ENCODE assay signal across 1 cellular context in the genomic region with DNA sequence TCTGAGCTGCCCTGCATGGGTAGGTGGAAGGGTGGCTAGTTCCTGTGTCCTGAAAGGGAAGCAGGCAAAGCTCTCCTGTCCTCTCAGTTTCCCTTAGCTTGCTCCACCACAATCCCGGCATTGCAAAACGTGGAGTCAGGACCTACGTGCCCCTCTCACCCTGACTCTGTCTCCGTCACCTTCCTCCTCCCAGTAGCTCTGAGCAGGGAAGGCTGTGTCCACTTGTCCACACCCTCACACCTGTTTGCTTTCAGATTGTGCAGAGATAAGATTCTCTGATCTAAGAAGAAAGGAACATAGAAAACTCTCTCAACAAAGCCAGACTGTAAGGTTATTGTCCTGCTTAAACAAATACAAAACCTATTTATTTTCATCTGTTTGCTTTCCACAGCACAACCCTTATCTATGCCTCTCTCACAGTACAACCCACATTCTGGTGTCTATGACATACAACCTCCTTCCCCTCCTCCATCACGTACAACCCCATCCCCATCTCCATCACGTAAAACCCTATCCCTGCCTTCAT.
TF ChIP-seq lines count a peak whose summit lies in the region.

No MANE protein-coding gene starts in this region.

TF ChIP-seq in HepG2, 621 proteins besides CTCF, POLR2A, EP300 and RAD21 (continues in another document):
- TF ChIP-seq NFYB (CRISPR knock-in tag; IDR thresholded peaks at IDR 0.05) (no peak), LCORL (IDR thresholded peaks at IDR 0.05) (no peak), LCORL (CRISPR knock-in tag; IDR thresholded peaks at IDR 0.05) (peak; percentile 68), GPN1 (CRISPR knock-in tag; IDR thresholded peaks at IDR 0.05; ENCODE audit: borderline replicate concordance) (no peak), NFRKB (IDR thresholded peaks at IDR 0.05) (no peak), RFXAP (CRISPR knock-in tag; IDR thresholded peaks at IDR 0.05; ENCODE audit: borderline replicate concordance) (no peak), PCBP1 (IDR thresholded peaks at IDR 0.05; ENCODE audit: borderline replicate concordance, low read depth, low read length) (no peak), EHMT2 (IDR thresholded peaks at IDR 0.05; ENCODE audit: borderline replicate concordance, low read depth, low read length) (0 out of 2 replicates have a peak, but pooled peaks have one; percentile 17), CREM (IDR thresholded peaks at IDR 0.05) (peak; percentile 94), CREM (CRISPR knock-in tag; IDR thresholded peaks at IDR 0.05) (no peak), RXRB (CRISPR knock-in tag; IDR thresholded peaks at IDR 0.05; ENCODE audit: borderline replicate concordance) (peak; percentile 97), ETV6 (CRISPR knock-in tag; conservative IDR thresholded peaks at IDR 0.05) (no peak), REL (CRISPR knock-in tag; conservative IDR thresholded peaks at IDR 0.05) (no peak), CBX2 (IDR thresholded peaks at IDR 0.05; ENCODE audit: low read depth, low read length) (no peak), CBX2 (CRISPR knock-in tag; IDR thresholded peaks at IDR 0.05; ENCODE audit: low read depth) (no peak), ZNF232 (CRISPR knock-in tag; IDR thresholded peaks at IDR 0.05; ENCODE audit: borderline replicate concordance) (no peak; the same call in 1 of the 2 replicates), BRCA1 (CRISPR knock-in tag; IDR thresholded peaks at IDR 0.05) (no peak), GLI4 (CRISPR knock-in tag; IDR thresholded peaks at IDR 0.05; ENCODE audit: borderline replicate concordance) (no peak), ZFP36L2 (CRISPR knock-in tag; IDR thresholded peaks at IDR 0.05) (no peak), MATR3 (CRISPR knock-in tag; IDR thresholded peaks at IDR 0.05) (no peak), RFX3 (CRISPR knock-in tag; IDR thresholded peaks at IDR 0.05) (no peak), ZNF652 (CRISPR knock-in tag; IDR thresholded peaks at IDR 0.05; ENCODE audit: borderline replicate concordance, low read depth) (no peak; the same call in 1 of the 2 replicates), NPAS2 (CRISPR knock-in tag; IDR thresholded peaks at IDR 0.05; ENCODE audit: borderline replicate concordance) (no peak), BCL6 (CRISPR knock-in tag; IDR thresholded peaks at IDR 0.05) (peak; percentile 97), ZNF260 (CRISPR knock-in tag; IDR thresholded peaks at IDR 0.05; ENCODE audit: borderline replicate concordance, low read depth) (no peak), SP4 (CRISPR knock-in tag; IDR thresholded peaks at IDR 0.05) (peak; percentile 47; the same call in 1 of the 2 replicates), ZSCAN25 (CRISPR knock-in tag; IDR thresholded peaks at IDR 0.05) (no peak), MED13 (CRISPR knock-in tag; IDR thresholded peaks at IDR 0.05) (no peak), ZSCAN30 (CRISPR knock-in tag; IDR thresholded peaks at IDR 0.05) (no peak), ATM (IDR thresholded peaks at IDR 0.05; ENCODE audit: borderline replicate concordance) (no peak)
- TF ChIP-seq, protein P1, sequence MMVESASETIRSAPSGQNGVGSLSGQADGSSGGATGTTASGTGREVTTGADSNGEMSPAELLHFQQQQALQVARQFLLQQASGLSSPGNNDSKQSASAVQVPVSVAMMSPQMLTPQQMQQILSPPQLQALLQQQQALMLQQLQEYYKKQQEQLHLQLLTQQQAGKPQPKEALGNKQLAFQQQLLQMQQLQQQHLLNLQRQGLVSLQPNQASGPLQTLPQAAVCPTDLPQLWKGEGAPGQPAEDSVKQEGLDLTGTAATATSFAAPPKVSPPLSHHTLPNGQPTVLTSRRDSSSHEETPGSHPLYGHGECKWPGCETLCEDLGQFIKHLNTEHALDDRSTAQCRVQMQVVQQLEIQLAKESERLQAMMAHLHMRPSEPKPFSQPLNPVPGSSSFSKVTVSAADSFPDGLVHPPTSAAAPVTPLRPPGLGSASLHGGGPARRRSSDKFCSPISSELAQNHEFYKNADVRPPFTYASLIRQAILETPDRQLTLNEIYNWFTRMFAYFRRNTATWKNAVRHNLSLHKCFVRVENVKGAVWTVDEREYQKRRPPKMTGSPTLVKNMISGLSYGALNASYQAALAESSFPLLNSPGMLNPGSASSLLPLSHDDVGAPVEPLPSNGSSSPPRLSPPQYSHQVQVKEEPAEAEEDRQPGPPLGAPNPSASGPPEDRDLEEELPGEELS (CRISPR knock-in tag; IDR thresholded peaks at IDR 0.05) = peak; percentile 95
- TF ChIP-seq, protein P2, sequence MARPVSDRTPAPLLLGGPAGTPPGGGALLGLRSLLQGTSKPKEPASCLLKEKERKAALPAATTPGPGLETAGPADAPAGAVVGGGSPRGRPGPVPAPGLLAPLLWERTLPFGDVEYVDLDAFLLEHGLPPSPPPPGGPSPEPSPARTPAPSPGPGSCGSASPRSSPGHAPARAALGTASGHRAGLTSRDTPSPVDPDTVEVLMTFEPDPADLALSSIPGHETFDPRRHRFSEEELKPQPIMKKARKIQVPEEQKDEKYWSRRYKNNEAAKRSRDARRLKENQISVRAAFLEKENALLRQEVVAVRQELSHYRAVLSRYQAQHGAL (CRISPR knock-in tag; IDR thresholded peaks at IDR 0.05; ENCODE audit: not compliant biosample characterization) = no peak
- TF ChIP-seq, protein P3, sequence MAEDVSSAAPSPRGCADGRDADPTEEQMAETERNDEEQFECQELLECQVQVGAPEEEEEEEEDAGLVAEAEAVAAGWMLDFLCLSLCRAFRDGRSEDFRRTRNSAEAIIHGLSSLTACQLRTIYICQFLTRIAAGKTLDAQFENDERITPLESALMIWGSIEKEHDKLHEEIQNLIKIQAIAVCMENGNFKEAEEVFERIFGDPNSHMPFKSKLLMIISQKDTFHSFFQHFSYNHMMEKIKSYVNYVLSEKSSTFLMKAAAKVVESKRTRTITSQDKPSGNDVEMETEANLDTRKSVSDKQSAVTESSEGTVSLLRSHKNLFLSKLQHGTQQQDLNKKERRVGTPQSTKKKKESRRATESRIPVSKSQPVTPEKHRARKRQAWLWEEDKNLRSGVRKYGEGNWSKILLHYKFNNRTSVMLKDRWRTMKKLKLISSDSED (CRISPR knock-in tag; IDR thresholded peaks at IDR 0.05) = no peak
- TF ChIP-seq, protein P4, sequence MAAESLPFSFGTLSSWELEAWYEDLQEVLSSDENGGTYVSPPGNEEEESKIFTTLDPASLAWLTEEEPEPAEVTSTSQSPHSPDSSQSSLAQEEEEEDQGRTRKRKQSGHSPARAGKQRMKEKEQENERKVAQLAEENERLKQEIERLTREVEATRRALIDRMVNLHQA (CRISPR knock-in tag; IDR thresholded peaks at IDR 0.05) = no peak
- TF ChIP-seq, protein P5, sequence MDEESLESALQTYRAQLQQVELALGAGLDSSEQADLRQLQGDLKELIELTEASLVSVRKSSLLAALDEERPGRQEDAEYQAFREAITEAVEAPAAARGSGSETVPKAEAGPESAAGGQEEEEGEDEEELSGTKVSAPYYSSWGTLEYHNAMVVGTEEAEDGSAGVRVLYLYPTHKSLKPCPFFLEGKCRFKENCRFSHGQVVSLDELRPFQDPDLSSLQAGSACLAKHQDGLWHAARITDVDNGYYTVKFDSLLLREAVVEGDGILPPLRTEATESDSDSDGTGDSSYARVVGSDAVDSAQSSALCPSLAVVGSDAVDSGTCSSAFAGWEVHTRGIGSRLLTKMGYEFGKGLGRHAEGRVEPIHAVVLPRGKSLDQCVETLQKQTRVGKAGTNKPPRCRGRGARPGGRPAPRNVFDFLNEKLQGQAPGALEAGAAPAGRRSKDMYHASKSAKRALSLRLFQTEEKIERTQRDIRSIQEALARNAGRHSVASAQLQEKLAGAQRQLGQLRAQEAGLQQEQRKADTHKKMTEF (CRISPR knock-in tag; IDR thresholded peaks at IDR 0.05) = peak; percentile 98
- TF ChIP-seq, protein P6, sequence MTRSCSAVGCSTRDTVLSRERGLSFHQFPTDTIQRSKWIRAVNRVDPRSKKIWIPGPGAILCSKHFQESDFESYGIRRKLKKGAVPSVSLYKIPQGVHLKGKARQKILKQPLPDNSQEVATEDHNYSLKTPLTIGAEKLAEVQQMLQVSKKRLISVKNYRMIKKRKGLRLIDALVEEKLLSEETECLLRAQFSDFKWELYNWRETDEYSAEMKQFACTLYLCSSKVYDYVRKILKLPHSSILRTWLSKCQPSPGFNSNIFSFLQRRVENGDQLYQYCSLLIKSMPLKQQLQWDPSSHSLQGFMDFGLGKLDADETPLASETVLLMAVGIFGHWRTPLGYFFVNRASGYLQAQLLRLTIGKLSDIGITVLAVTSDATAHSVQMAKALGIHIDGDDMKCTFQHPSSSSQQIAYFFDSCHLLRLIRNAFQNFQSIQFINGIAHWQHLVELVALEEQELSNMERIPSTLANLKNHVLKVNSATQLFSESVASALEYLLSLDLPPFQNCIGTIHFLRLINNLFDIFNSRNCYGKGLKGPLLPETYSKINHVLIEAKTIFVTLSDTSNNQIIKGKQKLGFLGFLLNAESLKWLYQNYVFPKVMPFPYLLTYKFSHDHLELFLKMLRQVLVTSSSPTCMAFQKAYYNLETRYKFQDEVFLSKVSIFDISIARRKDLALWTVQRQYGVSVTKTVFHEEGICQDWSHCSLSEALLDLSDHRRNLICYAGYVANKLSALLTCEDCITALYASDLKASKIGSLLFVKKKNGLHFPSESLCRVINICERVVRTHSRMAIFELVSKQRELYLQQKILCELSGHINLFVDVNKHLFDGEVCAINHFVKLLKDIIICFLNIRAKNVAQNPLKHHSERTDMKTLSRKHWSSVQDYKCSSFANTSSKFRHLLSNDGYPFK (CRISPR knock-in tag; IDR thresholded peaks at IDR 0.05; ENCODE audit: borderline replicate concordance) = no peak
- TF ChIP-seq, protein P7, sequence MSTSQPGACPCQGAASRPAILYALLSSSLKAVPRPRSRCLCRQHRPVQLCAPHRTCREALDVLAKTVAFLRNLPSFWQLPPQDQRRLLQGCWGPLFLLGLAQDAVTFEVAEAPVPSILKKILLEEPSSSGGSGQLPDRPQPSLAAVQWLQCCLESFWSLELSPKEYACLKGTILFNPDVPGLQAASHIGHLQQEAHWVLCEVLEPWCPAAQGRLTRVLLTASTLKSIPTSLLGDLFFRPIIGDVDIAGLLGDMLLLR (CRISPR knock-in tag; IDR thresholded peaks at IDR 0.05) = no peak
- TF ChIP-seq, protein P8, sequence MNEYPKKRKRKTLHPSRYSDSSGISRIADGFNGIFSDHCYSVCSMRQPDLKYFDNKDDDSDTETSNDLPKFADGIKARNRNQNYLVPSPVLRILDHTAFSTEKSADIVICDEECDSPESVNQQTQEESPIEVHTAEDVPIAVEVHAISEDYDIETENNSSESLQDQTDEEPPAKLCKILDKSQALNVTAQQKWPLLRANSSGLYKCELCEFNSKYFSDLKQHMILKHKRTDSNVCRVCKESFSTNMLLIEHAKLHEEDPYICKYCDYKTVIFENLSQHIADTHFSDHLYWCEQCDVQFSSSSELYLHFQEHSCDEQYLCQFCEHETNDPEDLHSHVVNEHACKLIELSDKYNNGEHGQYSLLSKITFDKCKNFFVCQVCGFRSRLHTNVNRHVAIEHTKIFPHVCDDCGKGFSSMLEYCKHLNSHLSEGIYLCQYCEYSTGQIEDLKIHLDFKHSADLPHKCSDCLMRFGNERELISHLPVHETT (CRISPR knock-in tag; conservative IDR thresholded peaks at IDR 0.05) = no peak; the same call in 1 of the 2 replicates
- TF ChIP-seq, protein P9, sequence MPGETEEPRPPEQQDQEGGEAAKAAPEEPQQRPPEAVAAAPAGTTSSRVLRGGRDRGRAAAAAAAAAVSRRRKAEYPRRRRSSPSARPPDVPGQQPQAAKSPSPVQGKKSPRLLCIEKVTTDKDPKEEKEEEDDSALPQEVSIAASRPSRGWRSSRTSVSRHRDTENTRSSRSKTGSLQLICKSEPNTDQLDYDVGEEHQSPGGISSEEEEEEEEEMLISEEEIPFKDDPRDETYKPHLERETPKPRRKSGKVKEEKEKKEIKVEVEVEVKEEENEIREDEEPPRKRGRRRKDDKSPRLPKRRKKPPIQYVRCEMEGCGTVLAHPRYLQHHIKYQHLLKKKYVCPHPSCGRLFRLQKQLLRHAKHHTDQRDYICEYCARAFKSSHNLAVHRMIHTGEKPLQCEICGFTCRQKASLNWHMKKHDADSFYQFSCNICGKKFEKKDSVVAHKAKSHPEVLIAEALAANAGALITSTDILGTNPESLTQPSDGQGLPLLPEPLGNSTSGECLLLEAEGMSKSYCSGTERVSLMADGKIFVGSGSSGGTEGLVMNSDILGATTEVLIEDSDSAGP (CRISPR knock-in tag; IDR thresholded peaks at IDR 0.05; ENCODE audit: borderline replicate concordance) = peak; percentile 68; the same call in 1 of the 2 replicates
- TF ChIP-seq, protein P10, sequence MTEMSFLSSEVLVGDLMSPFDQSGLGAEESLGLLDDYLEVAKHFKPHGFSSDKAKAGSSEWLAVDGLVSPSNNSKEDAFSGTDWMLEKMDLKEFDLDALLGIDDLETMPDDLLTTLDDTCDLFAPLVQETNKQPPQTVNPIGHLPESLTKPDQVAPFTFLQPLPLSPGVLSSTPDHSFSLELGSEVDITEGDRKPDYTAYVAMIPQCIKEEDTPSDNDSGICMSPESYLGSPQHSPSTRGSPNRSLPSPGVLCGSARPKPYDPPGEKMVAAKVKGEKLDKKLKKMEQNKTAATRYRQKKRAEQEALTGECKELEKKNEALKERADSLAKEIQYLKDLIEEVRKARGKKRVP (CRISPR knock-in tag; IDR thresholded peaks at IDR 0.05) = peak in 1 of 2 experiments; percentile 80; a peak in 2 of 4 replicates
- TF ChIP-seq, protein P11, sequence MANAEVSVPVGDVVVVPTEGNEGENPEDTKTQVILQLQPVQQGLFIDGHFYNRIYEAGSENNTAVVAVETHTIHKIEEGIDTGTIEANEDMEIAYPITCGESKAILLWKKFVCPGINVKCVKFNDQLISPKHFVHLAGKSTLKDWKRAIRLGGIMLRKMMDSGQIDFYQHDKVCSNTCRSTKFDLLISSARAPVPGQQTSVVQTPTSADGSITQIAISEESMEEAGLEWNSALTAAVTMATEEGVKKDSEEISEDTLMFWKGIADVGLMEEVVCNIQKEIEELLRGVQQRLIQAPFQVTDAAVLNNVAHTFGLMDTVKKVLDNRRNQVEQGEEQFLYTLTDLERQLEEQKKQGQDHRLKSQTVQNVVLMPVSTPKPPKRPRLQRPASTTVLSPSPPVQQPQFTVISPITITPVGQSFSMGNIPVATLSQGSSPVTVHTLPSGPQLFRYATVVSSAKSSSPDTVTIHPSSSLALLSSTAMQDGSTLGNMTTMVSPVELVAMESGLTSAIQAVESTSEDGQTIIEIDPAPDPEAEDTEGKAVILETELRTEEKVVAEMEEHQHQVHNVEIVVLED (CRISPR knock-in tag; IDR thresholded peaks at IDR 0.05; ENCODE audit: borderline replicate concordance) = no peak; the same call in 1 of the 2 replicates
- TF ChIP-seq, protein P12, sequence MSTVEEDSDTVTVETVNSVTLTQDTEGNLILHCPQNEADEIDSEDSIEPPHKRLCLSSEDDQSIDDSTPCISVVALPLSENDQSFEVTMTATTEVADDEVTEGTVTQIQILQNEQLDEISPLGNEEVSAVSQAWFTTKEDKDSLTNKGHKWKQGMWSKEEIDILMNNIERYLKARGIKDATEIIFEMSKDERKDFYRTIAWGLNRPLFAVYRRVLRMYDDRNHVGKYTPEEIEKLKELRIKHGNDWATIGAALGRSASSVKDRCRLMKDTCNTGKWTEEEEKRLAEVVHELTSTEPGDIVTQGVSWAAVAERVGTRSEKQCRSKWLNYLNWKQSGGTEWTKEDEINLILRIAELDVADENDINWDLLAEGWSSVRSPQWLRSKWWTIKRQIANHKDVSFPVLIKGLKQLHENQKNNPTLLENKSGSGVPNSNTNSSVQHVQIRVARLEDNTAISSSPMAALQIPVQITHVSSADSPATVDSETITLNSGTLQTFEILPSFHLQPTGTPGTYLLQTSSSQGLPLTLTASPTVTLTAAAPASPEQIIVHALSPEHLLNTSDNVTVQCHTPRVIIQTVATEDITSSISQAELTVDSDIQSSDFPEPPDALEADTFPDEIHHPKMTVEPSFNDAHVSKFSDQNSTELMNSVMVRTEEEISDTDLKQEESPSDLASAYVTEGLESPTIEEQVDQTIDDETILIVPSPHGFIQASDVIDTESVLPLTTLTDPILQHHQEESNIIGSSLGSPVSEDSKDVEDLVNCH (CRISPR knock-in tag; IDR thresholded peaks at IDR 0.05) = no peak
